Comparison of ENCODE assay signal across 8 cellular contexts in the genomic region with DNA sequence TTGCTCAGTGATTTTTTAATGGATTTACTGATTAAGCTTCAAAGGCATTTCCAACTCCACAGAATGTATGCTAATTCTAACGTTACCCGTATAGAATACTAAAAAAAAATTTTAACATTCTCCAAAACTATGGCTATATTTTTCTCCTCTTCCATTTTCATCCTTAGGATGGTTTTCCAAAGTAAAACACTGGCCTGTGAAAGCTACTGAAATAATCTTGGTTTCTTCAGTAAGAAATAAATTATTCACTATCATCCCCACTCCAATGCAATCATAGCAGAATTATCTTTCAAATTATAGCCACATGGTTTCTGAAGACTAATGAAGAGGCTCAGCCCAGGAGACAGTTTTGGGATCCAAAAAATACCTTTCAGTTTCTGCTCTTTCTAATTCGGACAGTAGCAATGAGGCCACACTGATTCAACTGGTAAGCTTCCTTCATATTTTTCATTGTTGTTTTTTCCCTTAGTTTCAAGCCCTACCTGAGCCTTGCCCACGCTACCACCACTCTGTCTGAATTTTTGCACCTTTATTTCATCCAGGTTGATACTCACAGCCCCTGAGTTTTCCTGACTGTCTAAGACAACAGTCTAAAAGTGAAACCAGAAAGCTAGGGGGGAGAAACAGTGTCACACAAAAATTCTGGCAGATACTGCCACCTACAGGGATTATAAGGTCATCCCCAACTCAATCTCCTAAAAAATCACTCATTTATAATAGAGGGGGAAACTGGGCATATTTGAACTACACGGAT.
DNase-seq lines count a peak whose midpoint lies in the region; ATAC-seq and TF ChIP-seq lines count a peak whose summit lies in the region.

No MANE protein-coding gene starts in this region.

- no peaks in the 10 kb centered on the region for H3K79me2 ChIP-seq in KMS-11 (ENCODE audit: insufficient read depth, low read depth)

- TF ChIP-seq RAD21 in liver (IDR thresholded peaks at IDR 0.05), result peak; percentile 83

- peak overlapping the region; percentile 84 for H2AFZ ChIP-seq in KMS-11 (ENCODE audit: low read depth)

- H3K36me3 ChIP-seq in H7 (replicated peaks; ENCODE audit: control insufficient read depth, insufficient read depth, low read length) (no peaks in the 10 kb centered on the region), KMS-11 (ENCODE audit: insufficient read depth) (no peaks in the 10 kb centered on the region), liver (ENCODE audit: control insufficient read depth in 4 of 4, insufficient read depth in 3 of 4, low read depth in 1 of 4, low read length in 3 of 4) (no peaks in the 10 kb centered on the region), tibial nerve (no peaks in the 10 kb centered on the region)

- H3K4me2 ChIP-seq in KMS-11, result peak overlapping the region; percentile 62

- no peaks in the 10 kb centered on the region for H3K27me3 ChIP-seq in H7 (ENCODE audit: control insufficient read depth, insufficient read depth, low read length)
- no peaks in the 10 kb centered on the region for H3K27me3 ChIP-seq in KMS-11 (ENCODE audit: insufficient read depth, low read depth)
- no peaks in the 10 kb centered on the region for H3K27me3 ChIP-seq in liver (ENCODE audit: control insufficient read depth in 4 of 4, insufficient read depth in 4 of 4, low read length in 3 of 4)
- H3K27me3 ChIP-seq in tibial nerve, result no peaks in the 10 kb centered on the region

- no peak for TF ChIP-seq EP300 in tibial nerve (IDR thresholded peaks at IDR 0.05)

- TF ChIP-seq POLR2A in tibial nerve (IDR thresholded peaks at IDR 0.05), result no peak

- intact Hi-C loops in Right ventricle myocardium inferior (cut with DNase I), result loop anchor here (1.0 to 10.0 kb wide), 3 partner anchors 373 to 1199 kb away; no protein-coding TSS in a partner anchor
- intact Hi-C loops in cardiac septum (cut with DNase I), result loop anchor here (2.0 to 10.0 kb wide), 4 partner anchors 371 to 1197 kb away; no protein-coding TSS in a partner anchor

- peak overlapping the region; percentile 64 for H3K9ac ChIP-seq in KMS-11
- H3K9ac ChIP-seq in liver (ENCODE audit: low read depth in 1 of 2, low read length in 2 of 2), result peak overlapping the region in 1 of 2 donors; percentile 30

- peak; percentile 74 for ATAC-seq in Right ventricle myocardium inferior

- peak; percentile 90 for TF ChIP-seq CTCF in KMS-11 (conservative IDR thresholded peaks at IDR 0.05; ENCODE audit: low read depth, low read length)
- peak; percentile 58 for TF ChIP-seq CTCF in liver (IDR thresholded peaks at IDR 0.05; ENCODE audit: low read depth, low read length, missing input control)
- TF ChIP-seq CTCF in tibial nerve (IDR thresholded peaks at IDR 0.05), result peak; percentile 31 to 64 (median 52)

- H4K20me1 ChIP-seq in KMS-11 (ENCODE audit: insufficient read depth), result no peaks in the 10 kb centered on the region

- no peak overlapping the region for H3K4me3 ChIP-seq in H7 (ENCODE audit: insufficient read depth, low read depth, low read length)
- peak overlapping the region; percentile 59 for H3K4me3 ChIP-seq in KMS-11 (IDR thresholded peaks at IDR 0.05; ENCODE audit: insufficient read depth, low read depth, low read length)
- H3K4me3 ChIP-seq in liver (ENCODE audit: low read depth in 1 of 3, low read length in 3 of 3), result peak overlapping the region in 2 of 3 donors; percentile 47 to 59
- H3K4me3 ChIP-seq in tibial nerve, result peak overlapping the region in 3 of 4 donors; percentile 13 to 34 (median 16)

- H3K27ac ChIP-seq in KMS-11 (peak overlapping the region; percentile 51), liver (ENCODE audit: low read depth in 1 of 2, low read length in 2 of 2) (no peak overlapping the region), tibial nerve (peak overlapping the region in 1 of 4 donors; percentile 8)

- 26% methylated on average over 5 of the region's 5 CpGs for WGBS in liver
- 45 to 51% methylated on average over 5 of the region's 5 CpGs for WGBS in tibial nerve, 2 donors

- DNase-seq in Right ventricle myocardium inferior (ENCODE audit: missing footprints) (no peak), cardiac septum (ENCODE audit: low spot score) (no peak), H7 (peak; percentile 8), OCI-M1 (lab: John Stamatoyannopoulos, UW) (peak; percentile 83), cerebellar cortex (ENCODE audit: low spot score) (peak; percentile 83), tibial nerve (ENCODE audit: low spot score in 2 of 2) (peak in 1 of 2 donors; percentile 6)

- H3K9me3 ChIP-seq in liver (ENCODE audit: control insufficient read depth in 4 of 4, low read length in 3 of 4) (no peaks in the 10 kb centered on the region), tibial nerve (no peaks in the 10 kb centered on the region)

- peaks cover 25% of the 10 kb centered on the region for H3K4me1 ChIP-seq in KMS-11 (ENCODE audit: low read depth, poor library complexity, severe bottlenecking)
- H3K4me1 ChIP-seq in liver (ENCODE audit: control insufficient read depth in 4 of 4, insufficient read depth in 4 of 4, low read length in 3 of 4), result no peaks in the 10 kb centered on the region
- no peaks in the 10 kb centered on the region for H3K4me1 ChIP-seq in tibial nerve

TF ChIP-seq in liver, 16 proteins besides CTCF, POLR2A, EP300 and RAD21:
- TF ChIP-seq NR2F2 (IDR thresholded peaks at IDR 0.05) (no peak), HNF4A (conservative IDR thresholded peaks at IDR 0.05) (no peak), JUND (IDR thresholded peaks at IDR 0.05) (no peak), HNF4G (IDR thresholded peaks at IDR 0.05) (no peak), GABPA (IDR thresholded peaks at IDR 0.05 in 1 of 2, conservative IDR thresholded peaks at IDR 0.05 in 1 of 2) (no peak), EGR1 (IDR thresholded peaks at IDR 0.05; ENCODE audit: low read depth in 2 of 2) (no peak), SP1 (IDR thresholded peaks at IDR 0.05) (no peak), YY1 (IDR thresholded peaks at IDR 0.05) (no peak), FOXA1 (IDR thresholded peaks at IDR 0.05) (no peak), RXRA (IDR thresholded peaks at IDR 0.05) (no peak), FOXA2 (IDR thresholded peaks at IDR 0.05) (no peak), TAF1 (conservative IDR thresholded peaks at IDR 0.05) (no peak)
- TF ChIP-seq, protein P1, sequence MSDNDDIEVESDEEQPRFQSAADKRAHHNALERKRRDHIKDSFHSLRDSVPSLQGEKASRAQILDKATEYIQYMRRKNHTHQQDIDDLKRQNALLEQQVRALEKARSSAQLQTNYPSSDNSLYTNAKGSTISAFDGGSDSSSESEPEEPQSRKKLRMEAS (IDR thresholded peaks at IDR 0.05), result no peak
- TF ChIP-seq, protein P2, sequence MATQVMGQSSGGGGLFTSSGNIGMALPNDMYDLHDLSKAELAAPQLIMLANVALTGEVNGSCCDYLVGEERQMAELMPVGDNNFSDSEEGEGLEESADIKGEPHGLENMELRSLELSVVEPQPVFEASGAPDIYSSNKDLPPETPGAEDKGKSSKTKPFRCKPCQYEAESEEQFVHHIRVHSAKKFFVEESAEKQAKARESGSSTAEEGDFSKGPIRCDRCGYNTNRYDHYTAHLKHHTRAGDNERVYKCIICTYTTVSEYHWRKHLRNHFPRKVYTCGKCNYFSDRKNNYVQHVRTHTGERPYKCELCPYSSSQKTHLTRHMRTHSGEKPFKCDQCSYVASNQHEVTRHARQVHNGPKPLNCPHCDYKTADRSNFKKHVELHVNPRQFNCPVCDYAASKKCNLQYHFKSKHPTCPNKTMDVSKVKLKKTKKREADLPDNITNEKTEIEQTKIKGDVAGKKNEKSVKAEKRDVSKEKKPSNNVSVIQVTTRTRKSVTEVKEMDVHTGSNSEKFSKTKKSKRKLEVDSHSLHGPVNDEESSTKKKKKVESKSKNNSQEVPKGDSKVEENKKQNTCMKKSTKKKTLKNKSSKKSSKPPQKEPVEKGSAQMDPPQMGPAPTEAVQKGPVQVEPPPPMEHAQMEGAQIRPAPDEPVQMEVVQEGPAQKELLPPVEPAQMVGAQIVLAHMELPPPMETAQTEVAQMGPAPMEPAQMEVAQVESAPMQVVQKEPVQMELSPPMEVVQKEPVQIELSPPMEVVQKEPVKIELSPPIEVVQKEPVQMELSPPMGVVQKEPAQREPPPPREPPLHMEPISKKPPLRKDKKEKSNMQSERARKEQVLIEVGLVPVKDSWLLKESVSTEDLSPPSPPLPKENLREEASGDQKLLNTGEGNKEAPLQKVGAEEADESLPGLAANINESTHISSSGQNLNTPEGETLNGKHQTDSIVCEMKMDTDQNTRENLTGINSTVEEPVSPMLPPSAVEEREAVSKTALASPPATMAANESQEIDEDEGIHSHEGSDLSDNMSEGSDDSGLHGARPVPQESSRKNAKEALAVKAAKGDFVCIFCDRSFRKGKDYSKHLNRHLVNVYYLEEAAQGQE (IDR thresholded peaks at IDR 0.05), result no peak
- TF ChIP-seq, protein P3, sequence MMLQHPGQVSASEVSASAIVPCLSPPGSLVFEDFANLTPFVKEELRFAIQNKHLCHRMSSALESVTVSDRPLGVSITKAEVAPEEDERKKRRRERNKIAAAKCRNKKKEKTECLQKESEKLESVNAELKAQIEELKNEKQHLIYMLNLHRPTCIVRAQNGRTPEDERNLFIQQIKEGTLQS (IDR thresholded peaks at IDR 0.05), result no peak
- TF ChIP-seq, protein P4, sequence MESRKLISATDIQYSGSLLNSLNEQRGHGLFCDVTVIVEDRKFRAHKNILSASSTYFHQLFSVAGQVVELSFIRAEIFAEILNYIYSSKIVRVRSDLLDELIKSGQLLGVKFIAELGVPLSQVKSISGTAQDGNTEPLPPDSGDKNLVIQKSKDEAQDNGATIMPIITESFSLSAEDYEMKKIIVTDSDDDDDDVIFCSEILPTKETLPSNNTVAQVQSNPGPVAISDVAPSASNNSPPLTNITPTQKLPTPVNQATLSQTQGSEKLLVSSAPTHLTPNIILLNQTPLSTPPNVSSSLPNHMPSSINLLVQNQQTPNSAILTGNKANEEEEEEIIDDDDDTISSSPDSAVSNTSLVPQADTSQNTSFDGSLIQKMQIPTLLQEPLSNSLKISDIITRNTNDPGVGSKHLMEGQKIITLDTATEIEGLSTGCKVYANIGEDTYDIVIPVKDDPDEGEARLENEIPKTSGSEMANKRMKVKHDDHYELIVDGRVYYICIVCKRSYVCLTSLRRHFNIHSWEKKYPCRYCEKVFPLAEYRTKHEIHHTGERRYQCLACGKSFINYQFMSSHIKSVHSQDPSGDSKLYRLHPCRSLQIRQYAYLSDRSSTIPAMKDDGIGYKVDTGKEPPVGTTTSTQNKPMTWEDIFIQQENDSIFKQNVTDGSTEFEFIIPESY (IDR thresholded peaks at IDR 0.05), result no peak

Comparison
In these comparisons a context has a peak if more than half of its experiments do, and no peak if none do; other contexts are left out.
1. DNase-seq: peak in H7 (single experiment), OCI-M1 (single experiment) and cerebellar cortex (single experiment); none in Right ventricle myocardium inferior (single experiment) and cardiac septum (single experiment).
2. Peak in every context shown above with its lines, with median percentiles within 50 percentile points of each other: CTCF ChIP-seq.